In the genomic region with DNA sequence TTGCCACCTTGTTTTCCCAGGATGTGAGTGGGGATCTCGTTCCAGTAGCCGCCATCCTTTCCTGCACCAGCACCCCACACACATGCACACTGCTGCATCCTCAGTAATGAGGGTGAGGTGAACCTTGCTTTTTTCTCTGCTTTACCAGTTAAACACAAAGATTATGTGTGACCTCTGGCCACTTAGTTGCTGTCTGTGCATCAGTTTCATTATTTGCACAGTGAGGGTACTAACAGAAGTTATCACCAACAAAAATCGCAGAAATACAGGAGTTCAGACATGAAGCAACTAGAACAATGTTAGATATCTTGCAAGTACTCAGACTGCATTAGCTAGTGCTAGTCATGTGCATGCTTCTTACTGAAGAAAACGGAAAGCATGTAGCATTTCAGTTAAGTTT, we compare ENCODE assay signal across 29 cellular contexts. TPM values are rescaled to one million over a fixed set of nuclear protein-coding genes. Genes with fewer than 3 reads are reported as not detected.
DNase-seq lines count a peak whose midpoint lies in the region; ATAC-seq and TF ChIP-seq lines count a peak whose summit lies in the region.
"Had no signal": no experiment of that assay in that cellular context is flagged by ENCODE, and none has a peak within 500 bp of the region (broad histone marks: within the 10 kb centered on the region; RNA-seq: fewer than 3 reads in every experiment).

No MANE protein-coding gene starts in this region.

- no peaks in the 10 kb centered on the region for H3F3A ChIP-seq in MM.1S (ENCODE audit: insufficient read depth, low read length)

- peak overlapping the region; percentile 57 for H3K27ac ChIP-seq in KMS-11
- 0 out of 2 replicates have a peak overlapping the region, but pooled peaks have one; percentile 3 for H3K27ac ChIP-seq in MM.1S (ENCODE audit: low read length)
- no peak overlapping the region for H3K27ac ChIP-seq in colonic mucosa
- H3K27ac ChIP-seq: BLaER1 had no signal

- H3K27me3 Mint-ChIP-seq in immature natural killer cell (ENCODE audit: low read depth in 3 of 3): peaks cover 0 to 6% (median 4%) of the 10 kb centered on the region in 3 donors

- H4K20me1 ChIP-seq in KMS-11 (ENCODE audit: insufficient read depth) (no peaks in the 10 kb centered on the region), MM.1S (ENCODE audit: insufficient read depth, low read length) (no peaks in the 10 kb centered on the region)
- H4K20me1 ChIP-seq: BLaER1 had no signal

- H3K79me2 ChIP-seq in KMS-11 (ENCODE audit: insufficient read depth, low read depth): no peaks in the 10 kb centered on the region
- no peaks in the 10 kb centered on the region for H3K79me2 ChIP-seq in MM.1S (ENCODE audit: low read length)

- H3K4me3 Mint-ChIP-seq in immature natural killer cell: peak overlapping the region in 2 of 5 donors; percentile 12 to 18
- H3K4me3 Mint-ChIP-seq: CD14-positive monocyte; CD4-positive, alpha-beta memory T cell; CD4-positive, CD25-positive, alpha-beta regulatory T cell; CD8-positive, alpha-beta memory T cell had no signal

- DNase-seq in MM.1S: peak; percentile 15
- DNase-seq in colonic mucosa: peak; percentile 3
- no peak for DNase-seq in immature natural killer cell
- no peak for DNase-seq in stimulated activated CD4-positive, alpha-beta T cell treated with anti-CD3 and anti-CD28 coated beads, Interleukin-12 subunit alpha, Interleukin-12 subunit beta, amount 100 ng/mL, for 4 hours
- no peak for DNase-seq in NCI-H774 (lab: John Stamatoyannopoulos, UW)
- DNase-seq: 8988T; ACHN; BE2C; C1 segment of cervical spinal cord; CD4-positive, alpha-beta memory T cell; CD4-positive, CD25-positive, alpha-beta regulatory T cell; CD8-positive, alpha-beta memory T cell; COR-L47; DMS 273 treated with DMSO at 0.1 percent for 48 hours; DMS153; DMS53; DMS79; DND-41; EL; GDM1 had no signal

- H3K4me1 ChIP-seq in KMS-11 (ENCODE audit: low read depth, poor library complexity, severe bottlenecking) (peaks cover 22% of the 10 kb centered on the region), MM.1S (ENCODE audit: low read length) (no peaks in the 10 kb centered on the region), colonic mucosa (no peaks in the 10 kb centered on the region)
- H3K4me1 ChIP-seq: BE2C, BLaER1 had no signal

- H3K9me3 Mint-ChIP-seq in immature natural killer cell: no peaks in the 10 kb centered on the region

- H3K9me3 ChIP-seq in MM.1S (replicated peaks; ENCODE audit: insufficient read depth, low read length) (no peaks in the 10 kb centered on the region), colonic mucosa (no peaks in the 10 kb centered on the region)
- H3K9me3 ChIP-seq: BE2C had no signal

- H3K36me3 ChIP-seq in KMS-11 (ENCODE audit: insufficient read depth) (no peaks in the 10 kb centered on the region), MM.1S (replicated peaks; ENCODE audit: insufficient read depth, low read length) (no peaks in the 10 kb centered on the region), colonic mucosa (no peaks in the 10 kb centered on the region)
- H3K36me3 ChIP-seq: BE2C, BLaER1 had no signal

- ATAC-seq in GM21447 (IDR thresholded peaks at IDR 0.05; ENCODE audit: unreplicated experiment) (no peak), HG03095 (IDR thresholded peaks at IDR 0.05; ENCODE audit: unreplicated experiment) (no peak)
- ATAC-seq: GM12878 had no signal

- H3K9me2 ChIP-seq in MM.1S (replicated peaks; ENCODE audit: insufficient read depth, low read length): no peaks in the 10 kb centered on the region

- H3K27me3 ChIP-seq in KMS-11 (ENCODE audit: insufficient read depth, low read depth): no peaks in the 10 kb centered on the region
- H3K27me3 ChIP-seq in MM.1S (replicated peaks; ENCODE audit: insufficient read depth, low read length): no peaks in the 10 kb centered on the region
- H3K27me3 ChIP-seq in colonic mucosa: no peaks in the 10 kb centered on the region
- H3K27me3 ChIP-seq: BE2C, BLaER1 had no signal

- H3K4me2 ChIP-seq in KMS-11 (peak overlapping the region; percentile 61), MM.1S (ENCODE audit: low read depth, low read length) (no peak overlapping the region)
- H3K4me2 ChIP-seq: BLaER1 had no signal

- TF ChIP-seq CTCF in KMS-11 (conservative IDR thresholded peaks at IDR 0.05; ENCODE audit: low read depth, low read length) (no peak), MM.1S (IDR thresholded peaks at IDR 0.05; ENCODE audit: low read length) (no peak), colonic mucosa (IDR thresholded peaks at IDR 0.05) (no peak)

- H2AFZ ChIP-seq in KMS-11 (ENCODE audit: low read depth): peak overlapping the region; percentile 47; the same call in 1 of the 2 replicates
- no peak overlapping the region for H2AFZ ChIP-seq in MM.1S (ENCODE audit: low read length)

- H3K9ac ChIP-seq in KMS-11: no peak overlapping the region
- H3K9ac ChIP-seq in MM.1S (ENCODE audit: low read length): no peak overlapping the region
- H3K9ac ChIP-seq in colonic mucosa (ENCODE audit: low read depth in 2 of 2, low read length in 2 of 2): no peak overlapping the region
- H3K9ac ChIP-seq: BLaER1 had no signal

- H3K4me1 Mint-ChIP-seq in immature natural killer cell: peaks cover 22 to 46% of the 10 kb centered on the region in 2 donors
- H3K4me1 Mint-ChIP-seq: CD14-positive monocyte; CD4-positive, alpha-beta memory T cell; CD4-positive, CD25-positive, alpha-beta regulatory T cell; CD8-positive, alpha-beta memory T cell had no signal

- peaks cover 0 to 4% (median 0%) of the 10 kb centered on the region in 3 donors for H3K36me3 Mint-ChIP-seq in immature natural killer cell
- H3K36me3 Mint-ChIP-seq: CD14-positive monocyte; CD4-positive, alpha-beta memory T cell; CD4-positive, CD25-positive, alpha-beta regulatory T cell; CD8-positive, alpha-beta memory T cell had no signal

- intact Hi-C loops in colonic mucosa (cut with DNase I): no loop called here

- H3K27ac Mint-ChIP-seq in immature natural killer cell: peak overlapping the region in 4 of 6 donors; percentile 17 to 57 (median 22)
- H3K27ac Mint-ChIP-seq: CD14-positive monocyte; CD4-positive, alpha-beta memory T cell; CD4-positive, CD25-positive, alpha-beta regulatory T cell had no signal

- H3K4me3 ChIP-seq in KMS-11 (IDR thresholded peaks at IDR 0.05; ENCODE audit: insufficient read depth, low read depth, low read length) (no peak overlapping the region), MM.1S (ENCODE audit: low read length) (no peak overlapping the region), colonic mucosa (no peak overlapping the region)
- H3K4me3 ChIP-seq: BLaER1, GM12878 had no signal

RNA-seq across cellular contexts. Expression of a gene that starts 17.4 kb away (rescaled TPM):
- 1 to 10 TPM; 2.0 TPM for total RNA-seq in colonic mucosa
- polyA plus RNA-seq in immature natural killer cell: not detected
- total RNA-seq: CD4-positive, alpha-beta memory T cell; CD4-positive, CD25-positive, alpha-beta regulatory T cell; CD8-positive, alpha-beta memory T cell; Daoy; G401; GM12878 had no signal
- polyA plus RNA-seq: AG04450; CD14-positive monocyte; CD4-positive, alpha-beta memory T cell; CD4-positive, CD25-positive, alpha-beta regulatory T cell; CD8-positive, alpha-beta memory T cell; GM12878 had no signal

Comparison
In these comparisons a context has a peak if more than half of its experiments do, and no peak if none do; other contexts are left out.
1. DNase-seq: peak in MM.1S (single experiment) and colonic mucosa (single experiment); none in immature natural killer cell (0 of 3), stimulated activated CD4-positive, alpha-beta T cell treated with anti-CD3 and anti-CD28 coated beads, Interleukin-12 subunit alpha, Interleukin-12 subunit beta, amount 100 ng/mL, for 4 hours (single experiment) and NCI-H774 (single experiment).